Comparison of ENCODE assay signal across 1 cellular context in the genomic region with DNA sequence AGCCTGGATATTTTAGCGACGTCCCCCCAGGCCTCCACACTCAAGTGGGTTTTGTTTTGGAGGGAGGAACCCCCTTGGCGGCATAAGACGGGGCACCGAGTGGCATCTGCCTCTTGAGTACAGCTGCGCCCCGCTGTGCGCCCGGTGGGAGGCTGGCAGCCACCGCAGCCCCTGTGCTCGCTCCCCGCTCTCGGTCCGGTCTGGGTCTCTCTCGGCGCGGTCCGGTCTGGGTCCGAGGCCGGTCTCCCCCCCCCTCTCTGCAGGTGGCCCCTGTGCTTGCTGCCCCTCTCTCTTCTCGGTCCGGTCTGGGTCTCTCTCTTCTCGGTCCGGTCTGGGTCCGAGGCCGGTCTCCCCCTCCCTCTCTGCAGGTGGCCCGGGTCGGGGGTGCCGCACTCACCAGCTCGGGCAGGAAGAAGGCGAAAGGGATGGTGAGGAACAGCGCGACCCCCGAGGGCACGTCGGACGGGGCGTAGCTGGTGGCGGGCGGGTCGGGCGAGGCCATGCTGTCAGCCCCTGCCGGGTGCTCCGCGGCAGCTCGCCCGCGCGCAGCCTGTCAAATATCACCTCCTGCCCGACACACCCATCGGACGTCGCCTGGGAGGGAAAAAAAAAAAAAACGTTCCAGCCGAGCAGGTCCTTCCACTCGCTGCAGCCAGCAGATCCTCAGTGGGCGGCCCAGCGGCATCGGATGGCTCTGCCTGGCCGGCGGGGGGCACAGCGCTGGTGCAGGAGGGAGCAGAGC.
A peak's percentile ranks its signal among the peaks of the same experiment; 100 is the strongest.
TF ChIP-seq lines count a peak whose summit lies in the region.

Gene MALL (minus strand): TSS at position 532 of the 742 bp plus-strand sequence. CDS start 30 bp downstream, at position 502.

TF ChIP-seq in WTC11, 78 proteins besides CTCF, POLR2A, EP300 and RAD21 (continued from another document):
- TF ChIP-seq ZBTB43 (CRISPR knock-in tag; IDR thresholded peaks at IDR 0.05) (peak; percentile 37; the same call in 1 of the 2 replicates), ERG (CRISPR knock-in tag; IDR thresholded peaks at IDR 0.05) (no peak), RORB (CRISPR knock-in tag; IDR thresholded peaks at IDR 0.05) (no peak)
- TF ChIP-seq, protein P1, sequence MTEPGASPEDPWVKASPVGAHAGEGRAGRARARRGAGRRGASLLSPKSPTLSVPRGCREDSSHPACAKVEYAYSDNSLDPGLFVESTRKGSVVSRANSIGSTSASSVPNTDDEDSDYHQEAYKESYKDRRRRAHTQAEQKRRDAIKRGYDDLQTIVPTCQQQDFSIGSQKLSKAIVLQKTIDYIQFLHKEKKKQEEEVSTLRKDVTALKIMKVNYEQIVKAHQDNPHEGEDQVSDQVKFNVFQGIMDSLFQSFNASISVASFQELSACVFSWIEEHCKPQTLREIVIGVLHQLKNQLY (CRISPR knock-in tag; IDR thresholded peaks at IDR 0.05): no peak
TF ChIP-seq in WTC11: peak in this region for 5.
